1 cellular context compared by ENCODE assay signal in the genomic region with DNA sequence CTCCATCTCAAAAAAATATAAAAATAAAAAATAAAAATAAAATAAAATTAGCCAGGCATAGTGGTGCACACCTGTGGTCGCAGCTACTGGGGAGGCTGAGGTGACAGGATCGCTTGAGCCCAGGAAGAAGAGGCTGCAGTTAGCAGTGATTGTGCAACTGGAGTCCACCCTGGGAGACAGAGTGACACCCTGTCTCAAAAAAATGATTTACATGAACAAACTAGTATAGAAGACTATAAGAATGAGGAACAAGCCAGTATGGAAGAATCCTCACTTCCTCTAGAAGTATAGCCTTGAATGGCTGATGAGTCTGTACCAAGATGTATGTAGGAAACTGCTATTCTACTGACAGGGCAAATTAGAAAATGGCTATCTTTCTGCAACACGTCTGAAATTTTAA.
TF ChIP-seq lines count a peak whose summit lies in the region.

No MANE protein-coding gene starts in this region.

TF ChIP-seq in GM12878, 131 proteins besides CTCF, POLR2A, EP300 and RAD21:
- peak; percentile 29; the same call in 1 of the 2 replicates for TF ChIP-seq SPI1 (IDR thresholded peaks at IDR 0.05; ENCODE audit: borderline replicate concordance, insufficient read depth, low read depth, low read length)
- TF ChIP-seq, protein P1, sequence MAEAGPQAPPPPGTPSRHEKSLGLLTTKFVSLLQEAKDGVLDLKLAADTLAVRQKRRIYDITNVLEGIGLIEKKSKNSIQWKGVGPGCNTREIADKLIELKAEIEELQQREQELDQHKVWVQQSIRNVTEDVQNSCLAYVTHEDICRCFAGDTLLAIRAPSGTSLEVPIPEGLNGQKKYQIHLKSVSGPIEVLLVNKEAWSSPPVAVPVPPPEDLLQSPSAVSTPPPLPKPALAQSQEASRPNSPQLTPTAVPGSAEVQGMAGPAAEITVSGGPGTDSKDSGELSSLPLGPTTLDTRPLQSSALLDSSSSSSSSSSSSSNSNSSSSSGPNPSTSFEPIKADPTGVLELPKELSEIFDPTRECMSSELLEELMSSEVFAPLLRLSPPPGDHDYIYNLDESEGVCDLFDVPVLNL (IDR thresholded peaks at IDR 0.05; ENCODE audit: low read depth, low read length) = no peak
